In the genomic region with DNA sequence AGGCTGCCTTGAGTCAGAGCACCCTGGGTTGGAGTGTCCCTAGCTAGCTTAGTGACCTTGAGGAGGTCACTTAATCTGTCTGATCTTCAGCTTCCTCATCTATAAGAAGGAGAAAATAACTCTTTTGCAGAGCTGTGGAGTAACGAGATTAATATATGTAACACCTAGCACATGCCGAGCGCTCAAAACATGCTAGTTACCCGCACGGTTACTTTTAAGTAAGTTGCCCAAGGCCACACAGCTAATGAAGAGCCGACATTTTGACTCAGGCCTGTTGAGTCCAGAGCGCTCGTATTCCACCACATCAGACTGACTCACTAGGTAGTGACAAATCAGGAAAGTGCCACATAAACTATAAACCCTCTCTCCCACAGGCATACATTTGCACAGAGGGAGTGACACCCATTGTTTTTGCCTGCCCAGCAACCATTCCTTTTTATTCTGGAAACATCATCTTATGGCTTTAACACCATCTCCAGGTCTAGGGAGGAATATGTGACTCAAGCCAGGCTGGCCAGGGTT, we compare ENCODE assay signal across 10 cellular contexts. TPM values are rescaled to one million over a fixed set of nuclear protein-coding genes. Genes with fewer than 3 reads are reported as not detected.
DNase-seq lines count a peak whose midpoint lies in the region; ATAC-seq and TF ChIP-seq lines count a peak whose summit lies in the region.
"Had no signal": no experiment of that assay in that cellular context is flagged by ENCODE, and none has a peak within 500 bp of the region (broad histone marks: within the 10 kb centered on the region; RNA-seq: fewer than 3 reads in every experiment).

No MANE protein-coding gene starts in this region.

- CTCF ChIA-PET in activated naive CD4-positive, alpha-beta T cell treated with anti-CD3 and anti-CD28 coated beads for 36 hours (lab: Charles Lee), result interaction anchor here (0.6 to 7.0 kb wide), 14 partner anchors 10 to 310 kb away, joined by 3 to 67 read pairs (median 5); a partner anchor contains a TSS
- CTCF ChIA-PET in activated CD4-positive, alpha-beta memory T cell treated with anti-CD3 and anti-CD28 coated beads for 36 hours (lab: Charles Lee), result interaction anchor here (0.8 to 9.8 kb wide), 12 partner anchors 9 to 310 kb away, joined by 3 to 181 read pairs (median 4); a partner anchor contains a TSS

- DNase-seq in activated naive CD4-positive, alpha-beta T cell treated with anti-CD3 and anti-CD28 coated beads for 36 hours, result peak; percentile 61
- no peak for DNase-seq in activated naive CD4-positive, alpha-beta T cell treated with anti-CD3 and anti-CD28 coated beads, Interleukin-2, amount 50 U/mL, for 16 hours
- DNase-seq in activated CD4-positive, alpha-beta memory T cell treated with anti-CD3 and anti-CD28 coated beads for 36 hours, result peak; percentile 69
- peak; percentile 47 for DNase-seq in fibroblast of pulmonary artery (ENCODE audit: low read depth)
- peak; percentile 61 for DNase-seq in stromal cell of bone marrow (ENCODE audit: low read depth)
- DNase-seq in coronary artery (ENCODE audit: low spot score), result no peak
- no peak for DNase-seq in SIG-M5 treated with dmso at 0.1 percent for 504 hours (lab: John Stamatoyannopoulos, UW; ENCODE audit: unreplicated experiment)
- DNase-seq: NCI-H526 treated with DMSO at 0.1 percent for 48 hours had no signal

- H3K4me1 Mint-ChIP-seq in activated naive CD4-positive, alpha-beta T cell treated with anti-CD3 and anti-CD28 coated beads for 36 hours (ENCODE audit: low read depth), result peaks cover 66% of the 10 kb centered on the region
- peaks cover 83% of the 10 kb centered on the region for H3K4me1 Mint-ChIP-seq in activated CD4-positive, alpha-beta memory T cell treated with anti-CD3 and anti-CD28 coated beads for 36 hours (ENCODE audit: low read depth)

- no peaks in the 10 kb centered on the region for H3K27me3 Mint-ChIP-seq in activated naive CD4-positive, alpha-beta T cell treated with anti-CD3 and anti-CD28 coated beads for 36 hours (ENCODE audit: low read depth)
- no peaks in the 10 kb centered on the region for H3K27me3 Mint-ChIP-seq in activated CD4-positive, alpha-beta memory T cell treated with anti-CD3 and anti-CD28 coated beads for 36 hours

- H3K9me3 Mint-ChIP-seq in activated naive CD4-positive, alpha-beta T cell treated with anti-CD3 and anti-CD28 coated beads for 36 hours, result no peaks in the 10 kb centered on the region
- H3K9me3 Mint-ChIP-seq in activated CD4-positive, alpha-beta memory T cell treated with anti-CD3 and anti-CD28 coated beads for 36 hours, result no peaks in the 10 kb centered on the region

- POLR2A ChIA-PET in activated CD4-positive, alpha-beta memory T cell treated with anti-CD3 and anti-CD28 coated beads for 36 hours (lab: Charles Lee), result interaction anchor here (0.6 to 13.1 kb wide), 20 partner anchors 9 to 335 kb away, joined by 3 to 263 read pairs (median 4); a partner anchor contains a TSS

- ATAC-seq in GM19397 (IDR thresholded peaks at IDR 0.05; ENCODE audit: unreplicated experiment), result no peak

- H3K4me3 Mint-ChIP-seq in activated naive CD4-positive, alpha-beta T cell treated with anti-CD3 and anti-CD28 coated beads for 36 hours, result no peak overlapping the region
- peak overlapping the region; percentile 25 for H3K4me3 Mint-ChIP-seq in activated CD4-positive, alpha-beta memory T cell treated with anti-CD3 and anti-CD28 coated beads for 36 hours

- TF ChIP-seq CTCF in fibroblast of pulmonary artery (IDR thresholded peaks at IDR 0.05; ENCODE audit: low read length, missing control alignments), result no peak
- TF ChIP-seq CTCF in coronary artery (IDR thresholded peaks at IDR 0.05), result no peak

- H3K4me3 ChIP-seq in fibroblast of pulmonary artery (replicated peaks; ENCODE audit: low read depth, low read length) (no peak overlapping the region), coronary artery (no peak overlapping the region)

- intact Hi-C loops in activated naive CD4-positive, alpha-beta T cell treated with anti-CD3 and anti-CD28 coated beads for 36 hours (cut with micrococcal nuclease), result loop anchor here (1.0 to 5.0 kb wide), 17 partner anchors 15 to 719 kb away; a partner anchor contains a TSS
- intact Hi-C loops in activated CD4-positive, alpha-beta memory T cell treated with anti-CD3 and anti-CD28 coated beads for 36 hours (cut with micrococcal nuclease), result loop anchor here (1.0 to 10.0 kb wide), 15 partner anchors 15 to 597 kb away; a partner anchor contains a TSS

- peak overlapping the region; percentile 86 for H3K27ac Mint-ChIP-seq in activated naive CD4-positive, alpha-beta T cell treated with anti-CD3 and anti-CD28 coated beads for 36 hours
- H3K27ac Mint-ChIP-seq in activated CD4-positive, alpha-beta memory T cell treated with anti-CD3 and anti-CD28 coated beads for 36 hours, result peak overlapping the region; percentile 93

- H3K36me3 Mint-ChIP-seq in activated naive CD4-positive, alpha-beta T cell treated with anti-CD3 and anti-CD28 coated beads for 36 hours (ENCODE audit: low read depth), result no peaks in the 10 kb centered on the region
- H3K36me3 Mint-ChIP-seq in activated CD4-positive, alpha-beta memory T cell treated with anti-CD3 and anti-CD28 coated beads for 36 hours, result no peaks in the 10 kb centered on the region

- no peak overlapping the region for H3K27ac ChIP-seq in coronary artery
- H3K27ac ChIP-seq: C4-2B had no signal

RNA-seq across cellular contexts. Expression of a gene that starts 42.4 kb away (rescaled TPM):
- total RNA-seq in activated naive CD4-positive, alpha-beta T cell treated with anti-CD3 and anti-CD28 coated beads for 36 hours, result 10 to 100 TPM; 98.0 to 98.2 TPM
- 100 to 1,000 TPM; 188 to 195 TPM for total RNA-seq in activated CD4-positive, alpha-beta memory T cell treated with anti-CD3 and anti-CD28 coated beads for 36 hours

Comparison
In these comparisons a context has a peak if more than half of its experiments do, and no peak if none do; other contexts are left out.
1. DNase-seq: peak in activated naive CD4-positive, alpha-beta T cell treated with anti-CD3 and anti-CD28 coated beads for 36 hours (single experiment), activated CD4-positive, alpha-beta memory T cell treated with anti-CD3 and anti-CD28 coated beads for 36 hours (single experiment), fibroblast of pulmonary artery (single experiment) and stromal cell of bone marrow (single experiment); none in activated naive CD4-positive, alpha-beta T cell treated with anti-CD3 and anti-CD28 coated beads, Interleukin-2, amount 50 U/mL, for 16 hours (single experiment), coronary artery (single experiment) and SIG-M5 treated with dmso at 0.1 percent for 504 hours (single experiment).